8 cellular contexts compared by ENCODE assay signal in genomic region chr1:184973308-184974085, GRCh38. TPM values are rescaled to one million over a fixed set of nuclear protein-coding genes. Genes with fewer than 3 reads are reported as not detected.
DNase-seq lines count a peak whose midpoint lies in the region; TF ChIP-seq lines count a peak whose summit lies in the region.

No MANE protein-coding gene starts in this region.

- no peak overlapping the region for H2BK20ac ChIP-seq in H9 (ENCODE audit: low read depth, low read length, poor library complexity, severe bottlenecking)

- H3K4me1 Mint-ChIP-seq in H9 (peaks cover 8 to 13% of the 10 kb centered on the region in 2 experiments), brain (peaks cover 25% of the 10 kb centered on the region)

- no peak for TF ChIP-seq CTCF in GM10248 (IDR thresholded peaks at IDR 0.05; ENCODE audit: control extremely low read depth, extremely low read depth, low read depth, missing control alignments)
- no peak for TF ChIP-seq CTCF in H9 (conservative IDR thresholded peaks at IDR 0.05)
- 0 out of 2 replicates have a peak, but pooled peaks have one; percentile 7 for TF ChIP-seq CTCF in LNCaP clone FGC (IDR thresholded peaks at IDR 0.05; ENCODE audit: control insufficient read depth, extremely low read depth, insufficient read depth)
- no peak for TF ChIP-seq CTCF in brain (conservative IDR thresholded peaks at IDR 0.05)

- H3K4me3 ChIP-seq in LNCaP clone FGC (ENCODE audit: low read depth, low read length): peak overlapping the region; percentile 61

- H3K27me3 Mint-ChIP-seq in H9 (ENCODE audit: low read depth): peaks cover 58% of the 10 kb centered on the region
- peaks cover 70% of the 10 kb centered on the region for H3K27me3 Mint-ChIP-seq in brain

- no peak overlapping the region for H2BK12ac ChIP-seq in H9 (ENCODE audit: insufficient read length, low read depth, low read length)

- H4K91ac ChIP-seq in H9 (ENCODE audit: insufficient read length, low read depth, low read length): no peak overlapping the region

- no peak overlapping the region for H4K5ac ChIP-seq in H9 (ENCODE audit: insufficient read length, low read depth, low read length)

- WGBS in H9 (ENCODE audit: extremely low coverage, insufficient read length, low lambda C conversion rate): no CpG with 5 or more reads among the region's 42 CpGs

- no peaks in the 10 kb centered on the region for H3K79me1 ChIP-seq in H9 (ENCODE audit: insufficient read depth, low read depth, low read length, poor library complexity, severe bottlenecking)

- no peak overlapping the region for H3K4ac ChIP-seq in H9 (ENCODE audit: low read depth, low read length)

- peak overlapping the region; percentile 90 for H3K14ac ChIP-seq in H9 (ENCODE audit: insufficient read depth, low read length)

- H3K79me2 ChIP-seq in H9 (ENCODE audit: insufficient read depth, low read length): no peaks in the 10 kb centered on the region

- no peak overlapping the region for H3K56ac ChIP-seq in H9 (ENCODE audit: insufficient read length, low read depth, low read length)

- no peak overlapping the region for H3K27ac ChIP-seq in H9 (ENCODE audit: insufficient read length, low read depth, low read length)

- H4K20me1 ChIP-seq in H9 (ENCODE audit: control insufficient read depth, insufficient read depth, insufficient read length): no peaks in the 10 kb centered on the region

- H3K23ac ChIP-seq in H9 (ENCODE audit: insufficient read length, low read depth, low read length): no peak overlapping the region

- H2AK5ac ChIP-seq in H9 (ENCODE audit: insufficient read length, low read length): no peak overlapping the region

- no peaks in the 10 kb centered on the region for H3K9me3 ChIP-seq in H9 (ENCODE audit: control insufficient read depth, low read depth, low read length)

- H2AFZ ChIP-seq in H9 (ENCODE audit: low read length): peak overlapping the region; percentile 66

- H3K4me3 Mint-ChIP-seq in H9 (peak overlapping the region; percentile 85 to 93), brain (peak overlapping the region; percentile 87 to 95 (median 90))

- H3K36me3 Mint-ChIP-seq in H9 (ENCODE audit: insufficient read depth in 1 of 3, low read depth in 3 of 3) (no peaks in the 10 kb centered on the region), brain (no peaks in the 10 kb centered on the region)

- POLR2A ChIA-PET in GM10248 (lab: Yijun Ruan, JAX): interaction anchor here (0.6 to 1.1 kb wide), 3 partner anchors 146 to 184 kb away, joined by 5 read pairs; partner anchors contain the start of gene SWT1

- H2BK15ac ChIP-seq in H9 (ENCODE audit: low read depth, low read length): no peak overlapping the region

- H3K9me3 Mint-ChIP-seq in H9: no peaks in the 10 kb centered on the region; a peak in 1 of 5 replicates
- peaks cover 0 to 3% (median 0%) of the 10 kb centered on the region in 5 experiments for H3K9me3 Mint-ChIP-seq in brain

- H3K4me2 ChIP-seq in H9 (ENCODE audit: insufficient read depth, insufficient read length, low read length): peak overlapping the region; percentile 97

- H2BK5ac ChIP-seq in H9 (ENCODE audit: insufficient read length, low read length): no peak overlapping the region

- peaks cover 10% of the 10 kb centered on the region for H3K23me2 ChIP-seq in H9 (ENCODE audit: insufficient read length, low read depth, low read length, poor library complexity, severe bottlenecking)

- peaks cover 16% of the 10 kb centered on the region; the same call in 1 of the 2 replicates for H3K27me3 ChIP-seq in H9 (ENCODE audit: insufficient read depth, low read length)

- H3K18ac ChIP-seq in H9 (ENCODE audit: insufficient read length, low read depth, low read length): peak overlapping the region; percentile 73

- DNase-seq in GM10248 (ENCODE audit: extremely low spot score): peak; percentile 70
- DNase-seq in H9: peak; percentile 61
- DNase-seq in LNCaP clone FGC (ENCODE audit: low read depth): no peak
- DNase-seq in T-helper 9 cell: peak; percentile 61
- peak; percentile 56 for DNase-seq in iPS-NIHi7 (ENCODE audit: extremely low spot score)
- DNase-seq in stimulated activated CD4-positive, alpha-beta T cell treated with anti-CD3 and anti-CD28 coated beads, Interleukin-12 subunit alpha, Interleukin-12 subunit beta, amount 100 ng/mL, for 4 hours: peak; percentile 43
- DNase-seq in putamen (ENCODE audit: low spot score): no peak

- peak overlapping the region; percentile 25 to 94 (median 33); a peak in 5 of 7 replicates for H3K27ac Mint-ChIP-seq in H9
- H3K27ac Mint-ChIP-seq in brain: peak overlapping the region; percentile 58 to 92 (median 77)

- peak overlapping the region; percentile 87 for H3K9ac ChIP-seq in H9 (ENCODE audit: extremely low read depth, insufficient read length, low read length)

- CTCF ChIA-PET in GM10248 (lab: Yijun Ruan, JAX): interaction anchor here (1.0 to 9.2 kb wide), 11 partner anchors 8 to 192 kb away, joined by 3 to 98 read pairs (median 4); no protein-coding TSS in a partner anchor

- H2BK120ac ChIP-seq in H9 (ENCODE audit: low read depth, low read length, poor library complexity, severe bottlenecking): no peak overlapping the region

- no peak overlapping the region for H4K8ac ChIP-seq in H9 (replicated peaks; ENCODE audit: insufficient read length, low read depth, low read length)

- H3K4me1 ChIP-seq in H9 (ENCODE audit: insufficient read depth, low read length): no peaks in the 10 kb centered on the region; the same call in 1 of the 2 replicates

- H3T11ph ChIP-seq in H9 (ENCODE audit: low read length): no peak overlapping the region

RNA-seq across cellular contexts. Expression of gene NIBAN1, which starts 0.8 kb away (rescaled TPM):
- 5.9 and 6.0 TPM in 2 replicates for total RNA-seq in H9 (2021)
- 3.7 TPM for polyA plus RNA-seq in brain (ENCODE audit: insufficient read depth, low read depth, low replicate concordance)

Comparison
In these comparisons a context has a peak if more than half of its experiments do, and no peak if none do; other contexts are left out.
1. DNase-seq: peak in GM10248 (single experiment), H9 (single experiment), T-helper 9 cell (single experiment), iPS-NIHi7 (single experiment) and stimulated activated CD4-positive, alpha-beta T cell treated with anti-CD3 and anti-CD28 coated beads, Interleukin-12 subunit alpha, Interleukin-12 subunit beta, amount 100 ng/mL, for 4 hours (single experiment); none in LNCaP clone FGC (single experiment) and putamen (single experiment).